Comparison of ENCODE assay signal across 30 cellular contexts in the genomic region with DNA sequence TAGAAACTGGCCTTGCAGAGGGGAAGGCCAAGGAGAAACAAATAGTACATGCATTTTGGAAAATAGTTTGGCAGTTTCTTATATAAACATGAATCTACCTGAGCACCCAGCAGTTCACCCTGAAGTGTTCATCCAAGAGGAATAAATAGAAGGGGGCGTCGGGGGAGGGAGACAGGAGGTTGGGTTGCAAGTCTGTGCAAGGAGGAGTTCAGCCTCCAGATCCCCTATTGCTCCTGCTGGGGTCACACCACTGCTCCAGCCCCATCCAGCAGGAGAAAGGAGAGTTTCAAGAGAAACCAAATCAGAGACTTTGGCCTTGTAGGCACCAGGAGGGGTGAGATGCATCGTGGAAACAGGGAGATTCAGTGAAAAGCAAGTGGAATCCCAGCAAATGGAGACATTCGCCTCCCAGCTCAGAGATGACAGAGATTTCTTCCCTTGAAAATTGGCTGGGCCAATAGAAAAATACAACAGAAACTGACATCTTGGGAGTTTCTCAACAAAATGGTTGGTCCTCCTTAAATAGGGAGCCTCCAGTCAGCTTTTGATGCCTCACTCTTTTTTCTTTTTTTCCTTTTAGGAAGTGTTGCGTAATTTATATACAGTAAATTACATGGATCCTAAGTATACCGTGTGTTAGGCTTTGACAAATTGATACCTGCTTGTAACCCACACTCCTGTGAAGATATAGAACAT. TPM values are rescaled to one million over a fixed set of nuclear protein-coding genes. Genes with fewer than 3 reads are reported as not detected.
A peak's percentile ranks its signal among the peaks of the same experiment; 100 is the strongest.
DNase-seq lines count a peak whose midpoint lies in the region; ATAC-seq, FAIRE-seq and TF ChIP-seq lines count a peak whose summit lies in the region.
"Had no signal": no experiment of that assay in that cellular context is flagged by ENCODE, and none has a peak within 500 bp of the region (broad histone marks: within the 10 kb centered on the region; RNA-seq: fewer than 3 reads in every experiment).

No MANE protein-coding gene starts in this region.

- no peak for ATAC-seq in K562
- ATAC-seq: PC-3 had no signal

- TF ChIP-seq EP300 in K562 (IDR thresholded peaks at IDR 0.05; ENCODE audit: low read length) (no peak), stomach (IDR thresholded peaks at IDR 0.05) (no peak), transverse colon (IDR thresholded peaks at IDR 0.05; ENCODE audit: low read depth) (no peak)

- H3K4me2 ChIP-seq in K562 (ENCODE audit: insufficient read depth, low read length), result no peak overlapping the region
- H3K4me2 ChIP-seq: SK-N-SH had no signal

- peak; percentile 2 for DNase-seq in activated CD4-positive, alpha-beta memory T cell treated with anti-CD3 and anti-CD28 coated beads for 36 hours
- DNase-seq in activated CD4-positive, alpha-beta memory T cell treated with anti-CD3 and anti-CD28 coated beads, Interleukin-2, amount 10 ng/mL, durations not matched to agents 7 days and 5 days, result no peak
- DNase-seq in K562 (ENCODE audit: extremely low read depth in 1 of 4, low spot score in 3 of 4) (no peak), kidney (peak; percentile 7), stomach (peak; percentile 5), HuH-7 (ENCODE audit: low spot score) (no peak), transverse colon (no peak), NCI-H446 treated with DMSO at 0.1 percent for 48 hours (lab: John Stamatoyannopoulos, UW) (no peak)
- DNase-seq: CD4-positive, CD25-positive, alpha-beta regulatory T cell; DMS53; KBM-7; MV-4-11; NCI-H1105; NCI-H146; NCI-H1930; NCI-H446; NCI-H526; NCI-H82; NK-92 treated with Interleukin-12 subunit alpha and Interleukin-12 subunit beta, amount 100 ng/mL, for 24 hours; PC-3; SK-N-SH had no signal

- BruUV-seq in K562 (replicated peaks; lab: Mats Ljungman, UMichigan), result no TSS peak

- H3K27ac ChIP-seq in K562 (ENCODE audit: extremely low read depth, low read depth, low read length) (no peak overlapping the region), kidney (ENCODE audit: low read depth in 2 of 2, low read length in 2 of 2) (no peak overlapping the region), stomach (no peak overlapping the region), transverse colon (no peak overlapping the region)

- FAIRE-seq in K562 (lab: Jason Lieb, UNC) (no peak), kidney (lab: Jason Lieb, UNC) (no peak)
- FAIRE-seq: D721Med, GM18507, H54 had no signal

- CTCF ChIA-PET in activated CD4-positive, alpha-beta memory T cell treated with anti-CD3 and anti-CD28 coated beads for 36 hours (lab: Charles Lee), result no interaction called here
- CTCF ChIA-PET in activated CD4-positive, alpha-beta memory T cell treated with anti-CD3 and anti-CD28 coated beads, Interleukin-2, amount 10 ng/mL, durations not matched to agents 7 days and 5 days (lab: Charles Lee), result no interaction called here
- CTCF ChIA-PET in K562 (lab: Yijun Ruan, JAX; ENCODE audit: low intra/inter-chr PET ratio), result no interaction called here

- TF ChIP-seq CTCF in K562 (IDR thresholded peaks at IDR 0.05 in 2 of 3, conservative IDR thresholded peaks at IDR 0.05 in 1 of 3; ENCODE audit: insufficient read depth in 2 of 3, low read depth in 1 of 3, low read length in 3 of 3) (no peak), kidney (IDR thresholded peaks at IDR 0.05; ENCODE audit: borderline replicate concordance, extremely low read depth, insufficient read depth) (no peak), stomach (IDR thresholded peaks at IDR 0.05) (no peak), transverse colon (IDR thresholded peaks at IDR 0.05) (no peak)

- no peaks in the 10 kb centered on the region for H3K9me3 Mint-ChIP-seq in activated CD4-positive, alpha-beta memory T cell treated with anti-CD3 and anti-CD28 coated beads for 36 hours
- no peaks in the 10 kb centered on the region for H3K9me3 Mint-ChIP-seq in activated CD4-positive, alpha-beta memory T cell treated with anti-CD3 and anti-CD28 coated beads, Interleukin-2, amount 10 ng/mL, durations not matched to agents 7 days and 5 days
- H3K9me3 Mint-ChIP-seq: CD4-positive, CD25-positive, alpha-beta regulatory T cell had no signal

- TF ChIP-seq RAD21 in K562 (CRISPR knock-in tag; conservative IDR thresholded peaks at IDR 0.05 in 1 of 2, IDR thresholded peaks at IDR 0.05 in 1 of 2), result no peak

- no peak overlapping the region for H3K27ac Mint-ChIP-seq in activated CD4-positive, alpha-beta memory T cell treated with anti-CD3 and anti-CD28 coated beads for 36 hours
- H3K27ac Mint-ChIP-seq in activated CD4-positive, alpha-beta memory T cell treated with anti-CD3 and anti-CD28 coated beads, Interleukin-2, amount 10 ng/mL, durations not matched to agents 7 days and 5 days, result no peak overlapping the region
- H3K27ac Mint-ChIP-seq: CD4-positive, CD25-positive, alpha-beta regulatory T cell had no signal

- in situ Hi-C loops in K562 (cut with MboI) (no loop called here), transverse colon (cut with MboI; ENCODE audit: low pct_ligation_motif_present in 1 of 4, low pct_unique_long_range_greater_than_20kb in 1 of 4, low sequenced_read_pairs in 3 of 4) (no loop called here)

- intact Hi-C loops in activated CD4-positive, alpha-beta memory T cell treated with anti-CD3 and anti-CD28 coated beads for 36 hours (cut with micrococcal nuclease), result no loop called here
- intact Hi-C loops in K562 (cut with micrococcal nuclease) (no loop called here), kidney (cut with DNase I) (no loop called here), stomach (cut with DNase I; ENCODE audit: low total_unique reads) (no loop called here), transverse colon (cut with DNase I; ENCODE audit: low total_unique reads) (no loop called here)

- H3K4me3 ChIP-seq in K562 (no peak overlapping the region), kidney (ENCODE audit: low read length in 2 of 2) (no peak overlapping the region), stomach (no peak overlapping the region), transverse colon (no peak overlapping the region)

- no peak overlapping the region for H2AFZ ChIP-seq in K562 (ENCODE audit: low read depth, low read length)

- H3K36me3 ChIP-seq in K562 (ENCODE audit: control insufficient read depth, insufficient read depth, low read length), result no peaks in the 10 kb centered on the region
- H3K36me3 ChIP-seq in kidney (ENCODE audit: control insufficient read depth in 1 of 2, insufficient read depth in 2 of 2, low read length in 2 of 2), result no peaks in the 10 kb centered on the region
- H3K36me3 ChIP-seq in stomach, result no peaks in the 10 kb centered on the region
- no peaks in the 10 kb centered on the region for H3K36me3 ChIP-seq in transverse colon

- WGBS in K562 (ENCODE audit: insufficient coverage, low coverage, missing lambda C conversion rate), result 1% methylated on average over 6 of the region's 6 CpGs
- WGBS in stomach, 5 donors, result 68 to 77% (median 75%) methylated on average over 6 of the region's 6 CpGs
- WGBS in transverse colon (ENCODE audit: low coverage in 1 of 2), 2 donors, result 68 to 75% methylated on average over 4 to 6 of the region's 6 CpGs

- no peaks in the 10 kb centered on the region for H4K20me1 ChIP-seq in K562 (replicated peaks; ENCODE audit: control insufficient read depth, insufficient read depth, low read length)

- no peaks in the 10 kb centered on the region for H3K36me3 Mint-ChIP-seq in activated CD4-positive, alpha-beta memory T cell treated with anti-CD3 and anti-CD28 coated beads for 36 hours
- H3K36me3 Mint-ChIP-seq in activated CD4-positive, alpha-beta memory T cell treated with anti-CD3 and anti-CD28 coated beads, Interleukin-2, amount 10 ng/mL, durations not matched to agents 7 days and 5 days (ENCODE audit: low read depth), result no peaks in the 10 kb centered on the region
- H3K36me3 Mint-ChIP-seq: CD4-positive, CD25-positive, alpha-beta regulatory T cell had no signal

- H3K27me3 ChIP-seq in K562 (ENCODE audit: control insufficient read depth in 2 of 2, insufficient read depth in 2 of 2, low read length in 2 of 2) (peaks cover 5 to 37% of the 10 kb centered on the region in 2 experiments; a peak in 4 of 5 replicates), stomach (no peaks in the 10 kb centered on the region), transverse colon (peaks cover 8% of the 10 kb centered on the region)

- H3K9me1 ChIP-seq in K562 (ENCODE audit: control insufficient read depth, insufficient read depth, low read length), result no peaks in the 10 kb centered on the region

- H3K9ac ChIP-seq in K562 (ENCODE audit: insufficient read depth in 1 of 2, low read depth in 2 of 2, low read length in 2 of 2), result no peak overlapping the region
- no peak overlapping the region for H3K9ac ChIP-seq in kidney (ENCODE audit: low read length in 2 of 2)
- H3K9ac ChIP-seq: SK-N-SH had no signal

- H3K4me1 Mint-ChIP-seq in activated CD4-positive, alpha-beta memory T cell treated with anti-CD3 and anti-CD28 coated beads for 36 hours (ENCODE audit: low read depth), result no peaks in the 10 kb centered on the region
- no peaks in the 10 kb centered on the region for H3K4me1 Mint-ChIP-seq in activated CD4-positive, alpha-beta memory T cell treated with anti-CD3 and anti-CD28 coated beads, Interleukin-2, amount 10 ng/mL, durations not matched to agents 7 days and 5 days
- H3K4me1 Mint-ChIP-seq: CD4-positive, CD25-positive, alpha-beta regulatory T cell had no signal

- TF ChIP-seq POLR2A in K562 (conservative IDR thresholded peaks at IDR 0.05) (no peak), stomach (IDR thresholded peaks at IDR 0.05) (no peak), transverse colon (IDR thresholded peaks at IDR 0.05) (no peak)

- no peaks in the 10 kb centered on the region for H3K9me3 ChIP-seq in K562 (replicated peaks; ENCODE audit: control insufficient read depth, insufficient read depth, low read depth, low read length)
- H3K9me3 ChIP-seq in kidney (ENCODE audit: control insufficient read depth in 1 of 2, low read length in 2 of 2), result no peaks in the 10 kb centered on the region
- H3K9me3 ChIP-seq in stomach, result no peaks in the 10 kb centered on the region
- H3K9me3 ChIP-seq in transverse colon, result no peaks in the 10 kb centered on the region
- H3K9me3 ChIP-seq: SK-N-SH had no signal

- POLR2A ChIA-PET in activated CD4-positive, alpha-beta memory T cell treated with anti-CD3 and anti-CD28 coated beads for 36 hours (lab: Charles Lee), result no interaction called here
- POLR2A ChIA-PET in activated CD4-positive, alpha-beta memory T cell treated with anti-CD3 and anti-CD28 coated beads, Interleukin-2, amount 10 ng/mL, durations not matched to agents 7 days and 5 days (lab: Charles Lee), result no interaction called here
- POLR2A ChIA-PET in K562 (lab: Yijun Ruan, JAX), result interaction anchor here (1.1 kb wide), 1 partner anchor 15 kb away, joined by 3 read pairs; no protein-coding TSS in a partner anchor

- no peak overlapping the region for H3K4me3 Mint-ChIP-seq in activated CD4-positive, alpha-beta memory T cell treated with anti-CD3 and anti-CD28 coated beads for 36 hours
- no peak overlapping the region for H3K4me3 Mint-ChIP-seq in activated CD4-positive, alpha-beta memory T cell treated with anti-CD3 and anti-CD28 coated beads, Interleukin-2, amount 10 ng/mL, durations not matched to agents 7 days and 5 days
- H3K4me3 Mint-ChIP-seq: CD4-positive, CD25-positive, alpha-beta regulatory T cell had no signal

- H3K27me3 Mint-ChIP-seq in activated CD4-positive, alpha-beta memory T cell treated with anti-CD3 and anti-CD28 coated beads for 36 hours, result peaks cover 3% of the 10 kb centered on the region
- peaks cover 30% of the 10 kb centered on the region for H3K27me3 Mint-ChIP-seq in activated CD4-positive, alpha-beta memory T cell treated with anti-CD3 and anti-CD28 coated beads, Interleukin-2, amount 10 ng/mL, durations not matched to agents 7 days and 5 days

- H3K79me2 ChIP-seq in K562 (ENCODE audit: control insufficient read depth, insufficient read depth, low read length), result no peaks in the 10 kb centered on the region

- no peaks in the 10 kb centered on the region for H3K4me1 ChIP-seq in K562 (replicated peaks in 1 of 2; ENCODE audit: control insufficient read depth in 2 of 2, insufficient read depth in 2 of 2, low read length in 2 of 2)
- no peaks in the 10 kb centered on the region for H3K4me1 ChIP-seq in kidney (ENCODE audit: control insufficient read depth in 1 of 2, insufficient read depth in 1 of 2, low read depth in 1 of 2, low read length in 2 of 2)
- H3K4me1 ChIP-seq in stomach, result no peaks in the 10 kb centered on the region
- no peaks in the 10 kb centered on the region for H3K4me1 ChIP-seq in transverse colon

RNA-seq across cellular contexts. Expression of a gene that starts 34.1 kb away (rescaled TPM):
- not detected for total RNA-seq in activated CD4-positive, alpha-beta memory T cell treated with anti-CD3 and anti-CD28 coated beads for 36 hours
- total RNA-seq in activated CD4-positive, alpha-beta memory T cell treated with anti-CD3 and anti-CD28 coated beads, Interleukin-2, amount 10 ng/mL, durations not matched to agents 7 days and 5 days, result not detected
- not detected in 2 replicates for total RNA-seq in K562 (2011; cell fraction: chromatin; rRNA removed; ENCODE audit: low replicate concordance)
- total RNA-seq in K562 (2011; cell fraction: nucleolus; rRNA removed), result not detected in 2 replicates
- not detected in 2 replicates for total RNA-seq in K562 (2011; cell fraction: nucleoplasm; rRNA removed)
- total RNA-seq in K562 (2014; rRNA removed) (not detected in 2 replicates), K562 (2014; rRNA removed; fragmentation: Illumina TruSeq; extraction: Trizol) (not detected in 2 replicates), K562 (2015; rRNA removed; fragmentation: Illumina TruSeq; extraction: Trizol) (not detected in 2 replicates), K562 (2021) (not detected in 2 replicates), kidney (0.06 TPM), stomach (not detected), transverse colon (not detected)
- polyA plus RNA-seq in K562 (2011; rRNA removed) (not detected in 2 replicates), K562 (2014; fragmentation: Illumina TruSeq; extraction: Trizol) (not detected in 2 replicates), K562 (2014; fragmentation: Nextera tagmentation; extraction: Ambion mirVana) (not detected), K562 (2014; rRNA removed) (not detected in 2 replicates), kidney (ENCODE audit: insufficient read depth, low read depth, low replicate concordance) (not detected), stomach (not detected)
- polyA plus RNA-seq in K562 (2011; cell fraction: cytosol; rRNA removed), result not detected in 2 replicates
- polyA plus RNA-seq in K562 (2011; cell fraction: nucleus; rRNA removed), result not detected in 2 replicates
- polyA plus RNA-seq in K562 (2012), result 0.07 TPM in 1 of 2 replicates, not detected in the other
- polyA minus RNA-seq in K562 (2011; rRNA and poly(A)+ RNA removed), result not detected in 2 replicates
- not detected in 2 replicates for polyA minus RNA-seq in K562 (2011; cell fraction: cytosol; rRNA and poly(A)+ RNA removed)
- not detected in 2 replicates for polyA minus RNA-seq in K562 (2011; cell fraction: nucleus; rRNA and poly(A)+ RNA removed)
- total RNA-seq: A172; CD4-positive, CD25-positive, alpha-beta regulatory T cell; Daoy; G401; LHCN-M2; MCF 10A; PC-3 had no signal
- polyA plus RNA-seq: BJ; CD4-positive, CD25-positive, alpha-beta regulatory T cell; SK-N-SH had no signal

RNA-seq across cellular contexts. Expression of a gene that starts 37.0 kb away (rescaled TPM):
- not detected for total RNA-seq in activated CD4-positive, alpha-beta memory T cell treated with anti-CD3 and anti-CD28 coated beads for 36 hours
- total RNA-seq in activated CD4-positive, alpha-beta memory T cell treated with anti-CD3 and anti-CD28 coated beads, Interleukin-2, amount 10 ng/mL, durations not matched to agents 7 days and 5 days, result not detected
- 0.14 TPM in 1 of 2 replicates, not detected in the other for total RNA-seq in K562 (2011; cell fraction: chromatin; rRNA removed; ENCODE audit: low replicate concordance)
- not detected in 2 replicates for total RNA-seq in K562 (2011; cell fraction: nucleolus; rRNA removed)
- not detected in 2 replicates for total RNA-seq in K562 (2011; cell fraction: nucleoplasm; rRNA removed)
- not detected in 2 replicates for total RNA-seq in K562 (2014; rRNA removed)
- total RNA-seq in K562 (2014; rRNA removed; fragmentation: Illumina TruSeq; extraction: Trizol), result not detected in 2 replicates
- total RNA-seq in K562 (2015; rRNA removed; fragmentation: Illumina TruSeq; extraction: Trizol), result not detected in 2 replicates
- not detected in 2 replicates for total RNA-seq in K562 (2021)
- not detected in 2 replicates for polyA plus RNA-seq in K562 (2011; rRNA removed)
- not detected in 2 replicates for polyA plus RNA-seq in K562 (2011; cell fraction: cytosol; rRNA removed)
- not detected in 2 replicates for polyA plus RNA-seq in K562 (2011; cell fraction: nucleus; rRNA removed)
- polyA plus RNA-seq in K562 (2012), result not detected in 2 replicates
- not detected in 2 replicates for polyA plus RNA-seq in K562 (2014; fragmentation: Illumina TruSeq; extraction: Trizol)
- not detected for polyA plus RNA-seq in K562 (2014; fragmentation: Nextera tagmentation; extraction: Ambion mirVana)
- 0.04 TPM in 1 of 2 replicates, not detected in the other for polyA plus RNA-seq in K562 (2014; rRNA removed)
- polyA minus RNA-seq in K562 (2011; rRNA and poly(A)+ RNA removed), result not detected in 2 replicates
- not detected in 2 replicates for polyA minus RNA-seq in K562 (2011; cell fraction: cytosol; rRNA and poly(A)+ RNA removed)
- polyA minus RNA-seq in K562 (2011; cell fraction: nucleus; rRNA and poly(A)+ RNA removed), result not detected in 2 replicates
- total RNA-seq in kidney, result 38.6 TPM
- polyA plus RNA-seq in kidney (ENCODE audit: insufficient read depth, low read depth, low replicate concordance), result 107 TPM
- 100 to 1,000 TPM in 1 of 5 donors, 10 to 100 TPM in 3, 1 to 10 TPM in 1; 9.4 to 107 (median 22.6) TPM for total RNA-seq in stomach
- polyA plus RNA-seq in stomach, result 10 to 100 TPM in 1 of 3 donors, 1 to 10 TPM in 2; 4.8 to 42.5 (median 7.1) TPM
- 1,000 to 10,000 TPM in 1 of 4 donors, 100 to 1,000 TPM in 3; 110 to 1,022 (median 157) TPM for total RNA-seq in transverse colon
- total RNA-seq: A172; CD4-positive, CD25-positive, alpha-beta regulatory T cell; Daoy; G401; LHCN-M2; MCF 10A; PC-3 had no signal
- polyA plus RNA-seq: BJ; CD4-positive, CD25-positive, alpha-beta regulatory T cell; SK-N-SH had no signal

Comparison
In these comparisons a context has a peak if more than half of its experiments do, and no peak if none do; other contexts are left out.
1. DNase-seq: peak in activated CD4-positive, alpha-beta memory T cell treated with anti-CD3 and anti-CD28 coated beads for 36 hours (single experiment), kidney (single experiment) and stomach (single experiment); none in activated CD4-positive, alpha-beta memory T cell treated with anti-CD3 and anti-CD28 coated beads, Interleukin-2, amount 10 ng/mL, durations not matched to agents 7 days and 5 days (single experiment), K562 (0 of 4), HuH-7 (single experiment), transverse colon (single experiment) and NCI-H446 treated with DMSO at 0.1 percent for 48 hours (single experiment).
2. RNA of a gene that starts 37.0 kb away (total RNA-seq): 110 to 1,022 TPM in transverse colon, 38.6 TPM in kidney (single experiment) and 9.4 to 107 TPM in stomach; not detected in activated CD4-positive, alpha-beta memory T cell treated with anti-CD3 and anti-CD28 coated beads for 36 hours, not detected in activated CD4-positive, alpha-beta memory T cell treated with anti-CD3 and anti-CD28 coated beads, Interleukin-2, amount 10 ng/mL, durations not matched to agents 7 days and 5 days and 0.14 TPM in K562; every median in the first group is over 4 times any median in the second.